Comparison of ENCODE assay signal across 17 cellular contexts in genomic region chr5:17852701-17853100, GRCh38.
A peak's percentile ranks its signal among the peaks of the same experiment; 100 is the strongest.
DNase-seq lines count a peak whose midpoint lies in the region; ATAC-seq, FAIRE-seq and TF ChIP-seq lines count a peak whose summit lies in the region.
"Had no signal": no experiment of that assay in that cellular context is flagged by ENCODE, and none has a peak within 500 bp of the region (broad histone marks: within the 10 kb centered on the region; RNA-seq: fewer than 3 reads in every experiment).

No MANE protein-coding gene starts in this region.

- H2AFZ ChIP-seq in mesenchymal stem cell (ENCODE audit: low read depth, low read length): no peak overlapping the region

- no peak overlapping the region for H3K27ac ChIP-seq in mesenchymal stem cell (ENCODE audit: low read length, poor library complexity, severe bottlenecking)
- H3K27ac ChIP-seq: HL-60 had no signal

- TF ChIP-seq CTCF in bronchial epithelial cell (IDR thresholded peaks at IDR 0.05; ENCODE audit: insufficient read depth, low read length, severe bottlenecking): no peak

- no peak for FAIRE-seq in bronchial epithelial cell (lab: Jason Lieb, UNC)
- FAIRE-seq: A204.1, GM12878, GM18507, GM19239, H1 had no signal

- DNase-seq in adipocyte (ENCODE audit: low read depth): peak; percentile 51
- DNase-seq in bronchial epithelial cell (ENCODE audit: low read depth): peak; percentile 3
- no peak for DNase-seq in mesenchymal stem cell
- peak; percentile 87 for DNase-seq in stromal cell of bone marrow (ENCODE audit: low read depth)
- no peak for DNase-seq in mesenteric fat pad (ENCODE audit: low spot score)
- DNase-seq in stimulated activated naive CD8-positive, alpha-beta T cell treated with anti-CD3 and anti-CD28 coated beads, Interleukin-15, Interleukin-2, amounts not matched to agents 100 U/mL and 50 U/mL, for 24 hours: no peak
- DNase-seq: C1 segment of cervical spinal cord; CD4-positive, alpha-beta T cell; DMS79 had no signal

- H3K14ac ChIP-seq in mesenchymal stem cell (ENCODE audit: low read length in 2 of 2): no peak overlapping the region

- H3K4me2 ChIP-seq in mesenchymal stem cell (ENCODE audit: low read length, poor library complexity, severe bottlenecking): no peak overlapping the region

- H3K79me1 ChIP-seq in mesenchymal stem cell (replicated peaks; ENCODE audit: low read length, poor library complexity, severe bottlenecking): no peaks in the 10 kb centered on the region

- H2BK120ac ChIP-seq in mesenchymal stem cell (ENCODE audit: low read depth, low read length): no peak overlapping the region

- H2BK15ac ChIP-seq in mesenchymal stem cell (ENCODE audit: low read depth, poor library complexity, severe bottlenecking): no peak overlapping the region

- H3K9me3 ChIP-seq in adipocyte (ENCODE audit: control insufficient read depth, low read length) (no peaks in the 10 kb centered on the region), mesenchymal stem cell (ENCODE audit: control insufficient read depth, low read length) (no peaks in the 10 kb centered on the region)
- H3K9me3 ChIP-seq: HAP-1 had no signal

- no peak overlapping the region for H4K8ac ChIP-seq in mesenchymal stem cell (ENCODE audit: low read length)

- H4K91ac ChIP-seq in mesenchymal stem cell (ENCODE audit: low read length): no peak overlapping the region

- no peak overlapping the region for H3K4ac ChIP-seq in mesenchymal stem cell (ENCODE audit: low read depth in 1 of 2, low read length in 2 of 2)

- H3K23ac ChIP-seq in mesenchymal stem cell (ENCODE audit: low read length in 2 of 2): no peak overlapping the region

- H3K4me3 ChIP-seq in adipocyte (ENCODE audit: low read length) (peak overlapping the region; percentile 47), bronchial epithelial cell (ENCODE audit: low read depth, low read length) (no peak overlapping the region), mesenchymal stem cell (ENCODE audit: insufficient read depth in 1 of 2, low read depth in 1 of 2, low read length in 2 of 2) (no peak overlapping the region)
- H3K4me3 ChIP-seq: GM12878, HAP-1 had no signal

- H3K9ac ChIP-seq in adipocyte (ENCODE audit: low read length) (peak overlapping the region; percentile 46), mesenchymal stem cell (ENCODE audit: low read length) (peak overlapping the region; percentile 78)

- no peak overlapping the region for H2BK5ac ChIP-seq in mesenchymal stem cell (ENCODE audit: low read depth, low read length, poor library complexity, severe bottlenecking)

- H3K36me3 ChIP-seq in adipocyte (ENCODE audit: control insufficient read depth, insufficient read depth, low read length, severe bottlenecking): no peaks in the 10 kb centered on the region
- H3K36me3 ChIP-seq in bronchial epithelial cell (ENCODE audit: control insufficient read depth, insufficient read depth, low read length): no peaks in the 10 kb centered on the region
- H3K36me3 ChIP-seq in mesenchymal stem cell (ENCODE audit: control insufficient read depth in 1 of 2, insufficient read depth in 2 of 2, low read depth in 1 of 2, low read length in 2 of 2): no peaks in the 10 kb centered on the region
- H3K36me3 ChIP-seq: HAP-1 had no signal

- no peak overlapping the region for H2BK12ac ChIP-seq in mesenchymal stem cell (ENCODE audit: low read length in 2 of 2)

- no peak overlapping the region for H3K18ac ChIP-seq in mesenchymal stem cell (ENCODE audit: low read depth in 1 of 2, low read length in 2 of 2)

- H2AK5ac ChIP-seq in mesenchymal stem cell (ENCODE audit: low read length, severe bottlenecking): no peak overlapping the region

- H3K27me3 ChIP-seq in adipocyte (replicated peaks; ENCODE audit: control insufficient read depth, insufficient read depth, low read length) (no peaks in the 10 kb centered on the region), bronchial epithelial cell (ENCODE audit: control insufficient read depth, insufficient read depth, low read length) (no peaks in the 10 kb centered on the region), mesenchymal stem cell (ENCODE audit: control insufficient read depth in 1 of 2, insufficient read depth in 1 of 2, low read length in 2 of 2) (no peaks in the 10 kb centered on the region)

- WGBS in mesenchymal stem cell: 61% methylated on average over 1 of the region's 3 CpGs

- no peak for ATAC-seq in GM21423 (IDR thresholded peaks at IDR 0.05; ENCODE audit: unreplicated experiment)
- no peak for ATAC-seq in stimulated activated naive CD8-positive, alpha-beta T cell treated with anti-CD3 and anti-CD28 coated beads, Interleukin-15, Interleukin-2, amounts not matched to agents 100 U/mL and 50 U/mL, for 24 hours
- ATAC-seq: GM12878 had no signal

- peaks cover 12% of the 10 kb centered on the region for H3K4me1 ChIP-seq in adipocyte (ENCODE audit: control insufficient read depth, insufficient read depth, low read length)
- no peaks in the 10 kb centered on the region for H3K4me1 ChIP-seq in mesenchymal stem cell (ENCODE audit: control insufficient read depth, insufficient read depth, low read depth, low read length)
- H3K4me1 ChIP-seq: HAP-1 had no signal

Comparison
In these comparisons a context has a peak if more than half of its experiments do, and no peak if none do; other contexts are left out.
1. DNase-seq: peak in adipocyte (single experiment), bronchial epithelial cell (single experiment) and stromal cell of bone marrow (single experiment); none in mesenchymal stem cell (single experiment), mesenteric fat pad (single experiment) and stimulated activated naive CD8-positive, alpha-beta T cell treated with anti-CD3 and anti-CD28 coated beads, Interleukin-15, Interleukin-2, amounts not matched to agents 100 U/mL and 50 U/mL, for 24 hours (single experiment).